In the genomic region with DNA sequence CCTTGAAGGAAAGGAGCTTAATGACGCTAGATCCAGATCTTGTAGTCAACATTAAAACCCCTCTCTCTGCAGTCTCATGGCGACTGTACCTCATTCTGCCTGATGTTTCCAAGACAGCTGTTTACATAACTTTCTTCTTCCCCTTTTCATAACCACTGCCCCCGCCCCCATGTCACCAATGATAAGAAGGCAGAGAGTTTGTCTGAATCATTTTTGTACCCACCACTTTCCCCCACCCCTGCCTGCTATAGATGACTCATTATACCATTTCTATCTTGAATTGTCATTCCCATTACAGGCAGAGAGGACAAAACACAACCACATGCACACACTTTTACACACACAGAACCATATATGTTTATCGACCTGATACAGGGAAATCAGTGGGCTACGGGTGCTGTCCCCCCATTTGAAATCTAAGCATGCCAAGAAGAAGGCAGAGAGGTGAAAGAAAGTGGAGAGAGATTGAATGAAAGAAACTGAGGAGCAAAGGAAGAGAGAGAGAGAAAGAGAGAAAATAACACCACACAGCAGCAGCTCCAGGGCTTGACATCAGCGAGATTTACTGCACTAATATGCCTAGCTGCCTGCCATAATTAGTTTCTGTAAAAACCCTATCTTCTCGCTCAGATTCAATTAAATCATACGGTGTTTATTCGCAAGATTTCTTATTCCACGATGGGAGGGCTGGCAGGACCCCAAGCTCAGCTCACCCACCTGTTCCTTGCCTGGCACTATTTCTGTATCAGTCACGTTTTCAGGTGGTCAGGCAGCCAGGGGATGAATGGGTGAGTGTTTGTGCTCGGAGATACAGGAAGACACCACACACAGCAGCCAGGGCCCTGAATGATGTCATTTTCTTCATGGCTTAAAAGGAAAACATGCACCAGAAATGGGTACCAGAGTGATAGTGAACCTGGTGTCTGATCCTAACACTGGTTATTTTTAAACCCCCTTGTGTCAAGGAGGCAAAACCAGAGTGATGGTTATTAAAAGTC, we compare ENCODE assay signal across 8 cellular contexts.
DNase-seq lines count a peak whose midpoint lies in the region; ATAC-seq and TF ChIP-seq lines count a peak whose summit lies in the region.

No MANE protein-coding gene starts in this region.

- TF ChIP-seq CTCF in ascending aorta (IDR thresholded peaks at IDR 0.05), result no peak
- TF ChIP-seq CTCF in upper lobe of right lung (IDR thresholded peaks at IDR 0.05), result no peak

- no peaks in the 10 kb centered on the region for H3K9me3 Mint-ChIP-seq in natural killer cell treated with Interleukin-12 subunit alpha and Interleukin-12 subunit beta and Interleukin-15 and Interleukin-18, amount 100 ng/mL, for 72 hours

- peaks cover 11 to 12% of the 10 kb centered on the region in 2 donors for H3K4me1 Mint-ChIP-seq in natural killer cell treated with Interleukin-12 subunit alpha and Interleukin-12 subunit beta and Interleukin-15 and Interleukin-18, amount 100 ng/mL, for 72 hours (ENCODE audit: low read depth in 2 of 2)

- no peaks in the 10 kb centered on the region for H3K36me3 ChIP-seq in ACC112 (ENCODE audit: insufficient read depth, low read length)
- no peaks in the 10 kb centered on the region for H3K36me3 ChIP-seq in ascending aorta
- no peaks in the 10 kb centered on the region for H3K36me3 ChIP-seq in upper lobe of right lung

- intact Hi-C loops in ascending aorta (cut with DNase I) (no loop called here), upper lobe of right lung (cut with DNase I) (no loop called here)

- H3K27me3 ChIP-seq in ACC112 (ENCODE audit: insufficient read depth, low read length) (no peaks in the 10 kb centered on the region), ascending aorta (no peaks in the 10 kb centered on the region), upper lobe of right lung (no peaks in the 10 kb centered on the region)

- H3K27ac ChIP-seq in ACC112 (ENCODE audit: low read depth, low read length) (peak overlapping the region; percentile 85), ascending aorta (peak overlapping the region in 1 of 2 donors; percentile 13), upper lobe of right lung (peak overlapping the region; percentile 58)

- peak overlapping the region; percentile 66 to 75 for H3K27ac Mint-ChIP-seq in natural killer cell treated with Interleukin-12 subunit alpha and Interleukin-12 subunit beta and Interleukin-15 and Interleukin-18, amount 100 ng/mL, for 72 hours

- peak overlapping the region; percentile 64 for H2AFZ ChIP-seq in ACC112 (ENCODE audit: low read length, unreplicated experiment)

- DNase-seq in GM19238 (ENCODE audit: insufficient read length, low spot score) (peak; percentile 41), T-helper 2 cell (peak in 4 of 5 experiments; percentile 20 to 83 (median 53)), ascending aorta (ENCODE audit: low spot score in 2 of 2) (peak; percentile 55 to 84), upper lobe of right lung (peak; percentile 74), NCI-H2171 treated with DMSO at 0.1 percent for 48 hours (lab: John Stamatoyannopoulos, UW) (no peak)
- DNase-seq in natural killer cell treated with Interleukin-12 subunit alpha and Interleukin-12 subunit beta and Interleukin-15 and Interleukin-18, amount 100 ng/mL, for 72 hours (ENCODE audit: low spot score), result peak; percentile 70

- no peaks in the 10 kb centered on the region for H3K79me2 ChIP-seq in ACC112 (ENCODE audit: control insufficient read depth, insufficient read depth, low read length, unreplicated experiment)

- peak overlapping the region; percentile 89 for H3K4me3 Mint-ChIP-seq in natural killer cell treated with Interleukin-12 subunit alpha and Interleukin-12 subunit beta and Interleukin-15 and Interleukin-18, amount 100 ng/mL, for 72 hours

- no peaks in the 10 kb centered on the region for H3K36me3 Mint-ChIP-seq in natural killer cell treated with Interleukin-12 subunit alpha and Interleukin-12 subunit beta and Interleukin-15 and Interleukin-18, amount 100 ng/mL, for 72 hours

- ATAC-seq in HG03354 (IDR thresholded peaks at IDR 0.05; ENCODE audit: poor library complexity, severe bottlenecking, unreplicated experiment) (peak; percentile 89), upper lobe of right lung (peak; percentile 89)
- ATAC-seq in natural killer cell treated with Interleukin-12 subunit alpha and Interleukin-12 subunit beta and Interleukin-15 and Interleukin-18, amount 100 ng/mL, for 72 hours, result peak; percentile 80 to 92

- H3K9me3 ChIP-seq in ascending aorta, result no peaks in the 10 kb centered on the region
- no peaks in the 10 kb centered on the region for H3K9me3 ChIP-seq in upper lobe of right lung

- H3K4me3 ChIP-seq in ACC112 (ENCODE audit: low read depth, low read length), result 0 out of 2 replicates have a peak overlapping the region, but pooled peaks have one; percentile 5
- no peak overlapping the region for H3K4me3 ChIP-seq in ascending aorta
- no peak overlapping the region for H3K4me3 ChIP-seq in upper lobe of right lung

- H3K27me3 Mint-ChIP-seq in natural killer cell treated with Interleukin-12 subunit alpha and Interleukin-12 subunit beta and Interleukin-15 and Interleukin-18, amount 100 ng/mL, for 72 hours, result no peaks in the 10 kb centered on the region

- H3K4me1 ChIP-seq in ACC112 (ENCODE audit: control insufficient read depth, insufficient read depth, low read length, unreplicated experiment) (peaks cover 34% of the 10 kb centered on the region), ascending aorta (no peaks in the 10 kb centered on the region), upper lobe of right lung (peaks cover 15% of the 10 kb centered on the region)
